Comparison of ENCODE assay signal across 15 cellular contexts in genomic region chr1:24193046-24193445, GRCh38. TPM values are rescaled to one million over a fixed set of nuclear protein-coding genes. Genes with fewer than 3 reads are reported as not detected.
DNase-seq lines count a peak whose midpoint lies in the region; ATAC-seq and TF ChIP-seq lines count a peak whose summit lies in the region.
"Had no signal": no experiment of that assay in that cellular context is flagged by ENCODE, and none has a peak within 500 bp of the region (broad histone marks: within the 10 kb centered on the region; RNA-seq: fewer than 3 reads in every experiment).

No MANE protein-coding gene starts in this region.

- no peak overlapping the region for H2AFZ ChIP-seq in PC-3 (ENCODE audit: low read length)

- DNase-seq in AG04450 (ENCODE audit: low read depth, low spot score) (peak; percentile 21), PC-3 (no peak), epithelial cell of esophagus (ENCODE audit: low read depth) (peak; percentile 30), NCI-H1105 treated with DMSO at 0.1 percent for 48 hours (lab: John Stamatoyannopoulos, UW) (no peak), mucosa of gallbladder (ENCODE audit: low spot score) (no peak)
- DNase-seq: activated CD8-positive, alpha-beta memory T cell treated with anti-CD3 and anti-CD28 coated beads for 24 hours; amniotic stem cell; dorsolateral prefrontal cortex; naive thymus-derived CD8-positive, alpha-beta T cell; NCI-H2029 treated with DMSO at 0.1 percent for 48 hours; right cardiac atrium had no signal

- peaks cover 69% of the 10 kb centered on the region for H3K4me1 ChIP-seq in DOHH2 (ENCODE audit: control insufficient read depth, low read length)
- peaks cover 46% of the 10 kb centered on the region for H3K4me1 ChIP-seq in PC-3 (ENCODE audit: insufficient read depth, low read length)

- H3K79me2 ChIP-seq in DOHH2 (ENCODE audit: control insufficient read depth, low read length) (0 out of 2 replicates have a peak, but pooled peaks cover 3% of the 10 kb centered on the region), PC-3 (ENCODE audit: low read length) (no peaks in the 10 kb centered on the region)

- H3K36me3 ChIP-seq in DOHH2 (ENCODE audit: control insufficient read depth, low read length): peaks cover 6% of the 10 kb centered on the region; the same call in 1 of the 2 replicates
- H3K36me3 ChIP-seq in PC-3 (ENCODE audit: low read depth, low read length): no peaks in the 10 kb centered on the region

- intact Hi-C loops in PC-3 (cut with micrococcal nuclease): no loop called here

- POLR2A ChIA-PET in AG04450 (lab: Yijun Ruan, JAX): no interaction called here
- POLR2A ChIA-PET in PC-3 (lab: Charles Lee; ENCODE audit: unreplicated experiment): no interaction called here

- H3K27me3 ChIP-seq in AG04450 (ENCODE audit: control insufficient read depth, insufficient read depth, low read length) (peaks cover 4% of the 10 kb centered on the region), DOHH2 (ENCODE audit: control insufficient read depth, low read length) (no peaks in the 10 kb centered on the region), PC-3 (ENCODE audit: low read length) (no peaks in the 10 kb centered on the region)

- H3F3A ChIP-seq in DOHH2 (ENCODE audit: control insufficient read depth, insufficient read depth) (peaks cover 33% of the 10 kb centered on the region), PC-3 (ENCODE audit: low read length, unreplicated experiment) (no peaks in the 10 kb centered on the region)

- H3K27ac ChIP-seq in AG04450 (ENCODE audit: low read depth, low read length) (no peak overlapping the region), DOHH2 (ENCODE audit: low read depth, low read length) (peak overlapping the region; percentile 99), PC-3 (ENCODE audit: low read length) (peak overlapping the region; percentile 91)
- H3K27ac ChIP-seq: dorsolateral prefrontal cortex had no signal

- CTCF ChIA-PET in AG04450 (lab: Charles Lee) (interaction anchor here (1.9 to 2.9 kb wide), 2 partner anchors 9 to 199 kb away, joined by 12 to 17 read pairs; no protein-coding TSS in a partner anchor), PC-3 (lab: Charles Lee) (no interaction called here)

- peak overlapping the region; percentile 32 for H3K4me2 ChIP-seq in DOHH2 (ENCODE audit: low read length)
- no peak overlapping the region for H3K4me2 ChIP-seq in PC-3 (ENCODE audit: low read length)

- ATAC-seq in PC-3: no peak
- no peak for ATAC-seq in GM18517 (IDR thresholded peaks at IDR 0.05; ENCODE audit: unreplicated experiment)
- no peak for ATAC-seq in GM18511 (IDR thresholded peaks at IDR 0.05; ENCODE audit: unreplicated experiment)
- ATAC-seq: naive thymus-derived CD8-positive, alpha-beta T cell had no signal

- no peak overlapping the region for H3K9ac ChIP-seq in PC-3 (ENCODE audit: low read length)

- no peaks in the 10 kb centered on the region for H4K20me1 ChIP-seq in DOHH2 (ENCODE audit: control insufficient read depth, insufficient read depth, low read depth, low read length)
- H4K20me1 ChIP-seq in PC-3 (ENCODE audit: low read length): no peaks in the 10 kb centered on the region

- H3K9me2 ChIP-seq in DOHH2 (replicated peaks; ENCODE audit: control insufficient read depth, low read length): no peaks in the 10 kb centered on the region
- no peaks in the 10 kb centered on the region for H3K9me2 ChIP-seq in PC-3 (replicated peaks; ENCODE audit: low read length)

- TF ChIP-seq CTCF in AG04450 (IDR thresholded peaks at IDR 0.05; ENCODE audit: low read depth, low read length) (no peak), DOHH2 (IDR thresholded peaks at IDR 0.05; ENCODE audit: low read depth, low read length, poor library complexity, severe bottlenecking) (no peak), PC-3 (conservative IDR thresholded peaks at IDR 0.05; ENCODE audit: low read depth, low read length) (no peak), epithelial cell of esophagus (IDR thresholded peaks at IDR 0.05; ENCODE audit: insufficient read depth, low read depth, low read length, missing control alignments) (no peak)

- H3K4me3 ChIP-seq in AG04450 (ENCODE audit: low read depth, low read length) (no peak overlapping the region), DOHH2 (ENCODE audit: low read length) (peak overlapping the region; percentile 27), PC-3 (ENCODE audit: low read length) (no peak overlapping the region), epithelial cell of esophagus (ENCODE audit: low read length) (no peak overlapping the region)
- H3K4me3 ChIP-seq: dorsolateral prefrontal cortex had no signal

- BruUV-seq in PC-3 (replicated peaks; lab: Mats Ljungman, UMichigan): no TSS peak

- no peaks in the 10 kb centered on the region; the same call in 1 of the 2 replicates for H3K9me3 ChIP-seq in AG04450 (ENCODE audit: control insufficient read depth, insufficient read depth, low read length)
- no peaks in the 10 kb centered on the region for H3K9me3 ChIP-seq in DOHH2 (ENCODE audit: control insufficient read depth, insufficient read depth, low read length)
- no peaks in the 10 kb centered on the region for H3K9me3 ChIP-seq in PC-3 (ENCODE audit: low read length)

RNA-seq across cellular contexts. Expression of gene IFNLR1, which starts 6.0 kb away (rescaled TPM):
- not detected in 2 replicates for polyA plus RNA-seq in AG04450 (2011; rRNA removed)
- polyA minus RNA-seq in AG04450 (2011; rRNA and poly(A)+ RNA removed): not detected in 2 replicates
- total RNA-seq in PC-3 (2014; rRNA removed) (8.9 and 9.5 TPM in 2 replicates), mucosa of gallbladder (11.2 TPM)

RNA-seq across cellular contexts. Expression of gene IL22RA1, which starts 50.1 kb away (rescaled TPM):
- not detected in 2 replicates for polyA plus RNA-seq in AG04450 (2011; rRNA removed)
- polyA minus RNA-seq in AG04450 (2011; rRNA and poly(A)+ RNA removed): not detected in 2 replicates
- 1.2 TPM in 2 replicates for total RNA-seq in PC-3 (2014; rRNA removed)
- 11.6 TPM for total RNA-seq in mucosa of gallbladder
- total RNA-seq: naive thymus-derived CD8-positive, alpha-beta T cell; temporal lobe had no signal
- polyA plus RNA-seq: naive thymus-derived CD8-positive, alpha-beta T cell had no signal

Comparison
In these comparisons a context has a peak if more than half of its experiments do, and no peak if none do; other contexts are left out.
1. DNase-seq: peak in AG04450 (single experiment) and epithelial cell of esophagus (single experiment); none in PC-3 (single experiment), NCI-H1105 treated with DMSO at 0.1 percent for 48 hours (single experiment) and mucosa of gallbladder (single experiment).